In genomic region chr2:222364280-222364895, GRCh38 we compare ENCODE assay signal across 17 cellular contexts. TPM values are rescaled to one million over a fixed set of nuclear protein-coding genes. Genes with fewer than 3 reads are reported as not detected.
DNase-seq lines count a peak whose midpoint lies in the region; ATAC-seq lines count a peak whose summit lies in the region.
"Had no signal": no experiment of that assay in that cellular context is flagged by ENCODE, and none has a peak within 500 bp of the region (broad histone marks: within the 10 kb centered on the region; RNA-seq: fewer than 3 reads in every experiment).

No MANE protein-coding gene starts in this region.

- DNase-seq in HPDE6-E6E7 (ENCODE audit: extremely low spot score) = peak; percentile 10
- peak; percentile 45 for DNase-seq in SK-N-MC (ENCODE audit: low read depth, low spot score)
- no peak for DNase-seq in NCI-H2227 (lab: John Stamatoyannopoulos, UW; ENCODE audit: unreplicated experiment)
- no peak for DNase-seq in head of caudate nucleus
- DNase-seq in stimulated activated naive CD8-positive, alpha-beta T cell treated with anti-CD3 and anti-CD28 coated beads, Interleukin-15, amount 100 ng/mL, for 72 hours = no peak
- DNase-seq in activated T-cell treated with anti-CD3 and anti-CD28 coated beads, Interleukin-2, amount 50 U/mL, for 48 hours = no peak
- DNase-seq: activated CD4-positive, alpha-beta memory T cell treated with anti-CD3 and anti-CD28 coated beads for 36 hours; activated gamma-delta T cell; KG1; naive B cell; NCI-H2081; T-helper 17 cell had no signal

- no peak overlapping the region for H3K9ac ChIP-seq in SK-N-MC (ENCODE audit: insufficient read length)

- no peaks in the 10 kb centered on the region for H3K79me2 ChIP-seq in ACC112 (ENCODE audit: control insufficient read depth, insufficient read depth, low read length, unreplicated experiment)

- no peaks in the 10 kb centered on the region for H3K4me1 Mint-ChIP-seq in stimulated activated naive CD8-positive, alpha-beta T cell treated with anti-CD3 and anti-CD28 coated beads, Interleukin-15, amount 100 ng/mL, for 72 hours
- H3K4me1 Mint-ChIP-seq: central memory CD8-positive, alpha-beta T cell; naive B cell; T-helper 17 cell had no signal

- peaks cover 0 to 9% of the 10 kb centered on the region in 2 donors for H3K9me3 Mint-ChIP-seq in stimulated activated naive CD8-positive, alpha-beta T cell treated with anti-CD3 and anti-CD28 coated beads, Interleukin-15, amount 100 ng/mL, for 72 hours
- H3K9me3 Mint-ChIP-seq: activated CD4-positive, alpha-beta memory T cell treated with anti-CD3 and anti-CD28 coated beads for 36 hours; central memory CD8-positive, alpha-beta T cell had no signal

- H2AFZ ChIP-seq in ACC112 (ENCODE audit: low read length, unreplicated experiment) = no peak overlapping the region

- H3K4me3 Mint-ChIP-seq in stimulated activated naive CD8-positive, alpha-beta T cell treated with anti-CD3 and anti-CD28 coated beads, Interleukin-15, amount 100 ng/mL, for 72 hours = no peak overlapping the region
- H3K4me3 Mint-ChIP-seq: activated CD4-positive, alpha-beta memory T cell treated with anti-CD3 and anti-CD28 coated beads for 36 hours; central memory CD8-positive, alpha-beta T cell; naive B cell; T-helper 17 cell had no signal

- no peaks in the 10 kb centered on the region for H3K27me3 ChIP-seq in ACC112 (ENCODE audit: insufficient read depth, low read length)

- peak overlapping the region; percentile 46 for H3K27ac ChIP-seq in ACC112 (ENCODE audit: low read depth, low read length)
- H3K27ac ChIP-seq in SK-N-MC = peak overlapping the region; percentile 81
- H3K27ac ChIP-seq: esophagus muscularis mucosa had no signal

- H3K36me3 ChIP-seq in ACC112 (ENCODE audit: insufficient read depth, low read length) = no peaks in the 10 kb centered on the region
- no peaks in the 10 kb centered on the region for H3K36me3 ChIP-seq in SK-N-MC (ENCODE audit: insufficient read depth, low read length)
- H3K36me3 ChIP-seq: esophagus muscularis mucosa had no signal

- peak overlapping the region; percentile 22; the same call in 1 of the 2 replicates for H3K4me3 ChIP-seq in ACC112 (ENCODE audit: low read depth, low read length)
- H3K4me3 ChIP-seq in SK-N-MC = peak overlapping the region; percentile 11; the same call in 1 of the 2 replicates
- H3K4me3 ChIP-seq: esophagus muscularis mucosa had no signal

- no peak overlapping the region for H3K27ac Mint-ChIP-seq in stimulated activated naive CD8-positive, alpha-beta T cell treated with anti-CD3 and anti-CD28 coated beads, Interleukin-15, amount 100 ng/mL, for 72 hours
- H3K27ac Mint-ChIP-seq: activated CD4-positive, alpha-beta memory T cell treated with anti-CD3 and anti-CD28 coated beads for 36 hours; naive B cell; T-helper 17 cell had no signal

- no peaks in the 10 kb centered on the region for H3K27me3 Mint-ChIP-seq in stimulated activated naive CD8-positive, alpha-beta T cell treated with anti-CD3 and anti-CD28 coated beads, Interleukin-15, amount 100 ng/mL, for 72 hours
- H3K27me3 Mint-ChIP-seq: activated CD4-positive, alpha-beta memory T cell treated with anti-CD3 and anti-CD28 coated beads for 36 hours; central memory CD8-positive, alpha-beta T cell had no signal

- intact Hi-C loops in head of caudate nucleus (cut with DNase I) = no loop called here

- H3K9me3 ChIP-seq in SK-N-MC (ENCODE audit: low read depth, low read length) = peaks cover 2% of the 10 kb centered on the region; the same call in 1 of the 2 replicates
- H3K9me3 ChIP-seq: esophagus muscularis mucosa had no signal

- no peaks in the 10 kb centered on the region for H3K4me1 ChIP-seq in ACC112 (ENCODE audit: control insufficient read depth, insufficient read depth, low read length, unreplicated experiment)
- H3K4me1 ChIP-seq: esophagus muscularis mucosa had no signal

- ATAC-seq in esophagus mucosa = peak; percentile 51
- ATAC-seq in stimulated activated naive CD8-positive, alpha-beta T cell treated with anti-CD3 and anti-CD28 coated beads, Interleukin-15, amount 100 ng/mL, for 72 hours = no peak
- ATAC-seq: sciatic nerve, T-helper 17 cell had no signal

RNA-seq across cellular contexts. Expression of gene SGPP2, which starts 60.0 kb away (rescaled TPM):
- total RNA-seq in esophagus mucosa = 57.1 TPM

Comparison
In these comparisons a context has a peak if more than half of its experiments do, and no peak if none do; other contexts are left out.
1. DNase-seq: peak in HPDE6-E6E7 (single experiment) and SK-N-MC (single experiment); none in NCI-H2227 (single experiment), head of caudate nucleus (0 of 42), stimulated activated naive CD8-positive, alpha-beta T cell treated with anti-CD3 and anti-CD28 coated beads, Interleukin-15, amount 100 ng/mL, for 72 hours (0 of 2) and activated T-cell treated with anti-CD3 and anti-CD28 coated beads, Interleukin-2, amount 50 U/mL, for 48 hours (0 of 2).